Comparison of ENCODE assay signal across 9 cellular contexts in the genomic region with DNA sequence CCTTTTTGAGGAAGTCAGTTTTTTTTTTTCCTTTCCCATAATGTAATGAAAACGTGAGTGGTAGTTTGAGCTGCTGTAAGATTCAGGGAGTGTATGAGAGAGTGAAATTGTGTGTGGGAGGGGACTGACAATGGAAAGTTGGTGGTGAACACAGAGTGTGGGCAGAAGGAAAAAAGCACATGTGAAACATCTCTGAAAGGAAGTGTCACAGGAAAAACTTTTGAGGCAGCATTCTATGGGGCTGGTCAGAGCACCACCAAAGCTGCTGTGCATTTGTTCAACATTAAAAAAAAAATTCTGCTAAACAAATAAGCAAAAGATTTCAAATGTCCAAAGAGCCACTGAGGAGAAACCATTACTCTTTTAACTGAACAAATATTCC.
DNase-seq lines count a peak whose midpoint lies in the region; ATAC-seq and TF ChIP-seq lines count a peak whose summit lies in the region.
"Had no signal": no experiment of that assay in that cellular context is flagged by ENCODE, and none has a peak within 500 bp of the region (broad histone marks: within the 10 kb centered on the region; RNA-seq: fewer than 3 reads in every experiment).

No MANE protein-coding gene starts in this region.

- H3K27ac ChIP-seq in spleen (peak overlapping the region in 7 of 8 donors; percentile 3 to 53 (median 33)), SJCRH30 (no peak overlapping the region)

- peak overlapping the region; percentile 94 for H3K27ac Mint-ChIP-seq in HFFc6

- H3K27me3 Mint-ChIP-seq in HFFc6 (ENCODE audit: insufficient read depth): no peaks in the 10 kb centered on the region; the same call in 1 of the 2 replicates

- H3K4me3 ChIP-seq in epithelial cell of esophagus (ENCODE audit: low read length) (no peak overlapping the region), spleen (no peak overlapping the region), SJCRH30 (no peak overlapping the region)

- no peak for TF ChIP-seq POLR2A in GM18505 (IDR thresholded peaks at IDR 0.05; ENCODE audit: borderline replicate concordance, extremely low read depth, insufficient read depth, insufficient read length)
- TF ChIP-seq POLR2A in spleen (IDR thresholded peaks at IDR 0.05): no peak

- DNase-seq in HFFc6: peak; percentile 43
- peak; percentile 71 for DNase-seq in RPMI7951 (ENCODE audit: low read depth)
- DNase-seq in epithelial cell of esophagus (ENCODE audit: low read depth): peak; percentile 34
- DNase-seq in spleen: no peak
- no peak for DNase-seq in NCI-H1930 (lab: John Stamatoyannopoulos, UW)
- no peak for DNase-seq in SJCRH30
- DNase-seq in NCI-H524 (lab: John Stamatoyannopoulos, UW): no peak
- DNase-seq: left cardiac atrium had no signal

- H3K4me3 Mint-ChIP-seq in HFFc6: peak overlapping the region; percentile 65

- no peaks in the 10 kb centered on the region for H3K27me3 ChIP-seq in spleen (replicated peaks in 1 of 7)
- H3K27me3 ChIP-seq in SJCRH30: no peaks in the 10 kb centered on the region

- intact Hi-C loops in spleen (cut with DNase I; ENCODE audit: low total_unique reads): no loop called here

- peak; percentile 44 for ATAC-seq in GM18505 (IDR thresholded peaks at IDR 0.05; ENCODE audit: unreplicated experiment)

- H3K9me3 ChIP-seq in spleen: no peaks in the 10 kb centered on the region
- no peaks in the 10 kb centered on the region for H3K9me3 ChIP-seq in SJCRH30 (replicated peaks)

- TF ChIP-seq CTCF in HFFc6 (IDR thresholded peaks at IDR 0.05) (no peak), epithelial cell of esophagus (IDR thresholded peaks at IDR 0.05; ENCODE audit: insufficient read depth, low read depth, low read length, missing control alignments) (no peak), spleen (IDR thresholded peaks at IDR 0.05 in 8 of 11, conservative IDR thresholded peaks at IDR 0.05 in 3 of 11) (no peak)

- H3K36me3 Mint-ChIP-seq in HFFc6 (ENCODE audit: low read depth): peaks cover 28% of the 10 kb centered on the region

- peaks cover 4% of the 10 kb centered on the region; the same call in 1 of the 2 replicates for H3K9me3 Mint-ChIP-seq in HFFc6

- peaks cover 20 to 87% (median 53%) of the 10 kb centered on the region in 6 donors for H3K4me1 ChIP-seq in spleen
- H3K4me1 ChIP-seq in SJCRH30: no peaks in the 10 kb centered on the region

- H3K4me1 Mint-ChIP-seq in HFFc6 (ENCODE audit: low read depth): peaks cover 71% of the 10 kb centered on the region

- no peaks in the 10 kb centered on the region for H3K36me3 ChIP-seq in spleen
- no peaks in the 10 kb centered on the region for H3K36me3 ChIP-seq in SJCRH30

- 0 to 1% (median 0%) methylated on average over 1 of the region's 1 CpG for WGBS in spleen, 5 donors

Comparison
In these comparisons a context has a peak if more than half of its experiments do, and no peak if none do; other contexts are left out.
1. DNase-seq: peak in HFFc6 (single experiment), RPMI7951 (single experiment) and epithelial cell of esophagus (single experiment); none in spleen (single experiment), NCI-H1930 (0 of 2), SJCRH30 (0 of 2) and NCI-H524 (0 of 2).